Comparison of ENCODE assay signal across 19 cellular contexts in genomic region chr12:121738340-121738858, GRCh38. TPM values are rescaled to one million over a fixed set of nuclear protein-coding genes. Genes with fewer than 3 reads are reported as not detected.
DNase-seq lines count a peak whose midpoint lies in the region; ATAC-seq and TF ChIP-seq lines count a peak whose summit lies in the region.
"Had no signal": no experiment of that assay in that cellular context is flagged by ENCODE, and none has a peak within 500 bp of the region (broad histone marks: within the 10 kb centered on the region; RNA-seq: fewer than 3 reads in every experiment).

No MANE protein-coding gene starts in this region.

- H3K27me3 ChIP-seq in GM23338 (ENCODE audit: insufficient read depth) (no peaks in the 10 kb centered on the region), endodermal cell (ENCODE audit: control insufficient read depth, insufficient read depth, low read length, poor library complexity, severe bottlenecking) (no peaks in the 10 kb centered on the region), vagina (no peaks in the 10 kb centered on the region), hepatocyte (no peaks in the 10 kb centered on the region), right atrium auricular region (no peaks in the 10 kb centered on the region)
- H3K27me3 ChIP-seq: BLaER1, Peyer's patch, SJCRH30 had no signal

- no peak overlapping the region for H3K4me3 ChIP-seq in GM23338
- H3K4me3 ChIP-seq in endodermal cell (ENCODE audit: low read length) = no peak overlapping the region
- no peak overlapping the region for H3K4me3 ChIP-seq in vagina
- H3K4me3 ChIP-seq in hepatocyte = no peak overlapping the region
- H3K4me3 ChIP-seq in right atrium auricular region = no peak overlapping the region
- H3K4me3 ChIP-seq: BLaER1, Peyer's patch, SJCRH30 had no signal

- H3F3A ChIP-seq in GM23338 (replicated peaks; ENCODE audit: low read depth) = no peaks in the 10 kb centered on the region; the same call in 1 of the 2 replicates

- H3K9ac ChIP-seq in endodermal cell (ENCODE audit: extremely low read depth, low read length, poor library complexity, severe bottlenecking) = no peak overlapping the region
- H3K9ac ChIP-seq: BLaER1 had no signal

- TF ChIP-seq CTCF in GM23338 (conservative IDR thresholded peaks at IDR 0.05; ENCODE audit: low read depth in 2 of 2) = no peak
- no peak for TF ChIP-seq CTCF in RWPE1 (conservative IDR thresholded peaks at IDR 0.05; ENCODE audit: low read depth)
- TF ChIP-seq CTCF in endodermal cell (conservative IDR thresholded peaks at IDR 0.05) = no peak
- no peak for TF ChIP-seq CTCF in vagina (IDR thresholded peaks at IDR 0.05)
- no peak for TF ChIP-seq CTCF in hepatocyte (IDR thresholded peaks at IDR 0.05; ENCODE audit: poor library complexity)
- TF ChIP-seq CTCF in right atrium auricular region (IDR thresholded peaks at IDR 0.05) = no peak

- intact Hi-C loops in vagina (cut with DNase I) = no loop called here

- H3K4me1 Mint-ChIP-seq in GM23338 (peaks cover 7% of the 10 kb centered on the region), endodermal cell (peaks cover 12% of the 10 kb centered on the region)

- H3K9me2 ChIP-seq in GM23338 (ENCODE audit: insufficient read depth) (no peaks in the 10 kb centered on the region), hepatocyte (replicated peaks; ENCODE audit: insufficient read depth) (no peaks in the 10 kb centered on the region)

- POLR2A ChIA-PET in RWPE1 (lab: Yijun Ruan, JAX; ENCODE audit: low non-redundant PET) = interaction anchor here (0.7 kb wide), 1 partner anchor 716 kb away, joined by 8 read pairs; no protein-coding TSS in a partner anchor

- H3K4me1 ChIP-seq in GM23338 (ENCODE audit: insufficient read depth) = no peaks in the 10 kb centered on the region
- no peaks in the 10 kb centered on the region for H3K4me1 ChIP-seq in endodermal cell (ENCODE audit: control insufficient read depth, insufficient read depth, low read length)
- peaks cover 14% of the 10 kb centered on the region for H3K4me1 ChIP-seq in vagina
- H3K4me1 ChIP-seq in hepatocyte (ENCODE audit: insufficient read depth) = no peaks in the 10 kb centered on the region
- no peaks in the 10 kb centered on the region for H3K4me1 ChIP-seq in right atrium auricular region
- H3K4me1 ChIP-seq: BLaER1, Peyer's patch, SJCRH30 had no signal

- H3K27me3 Mint-ChIP-seq in GM23338 (ENCODE audit: insufficient read depth, low read depth, poor library complexity) (peaks cover 2% of the 10 kb centered on the region), endodermal cell (ENCODE audit: insufficient read depth) (no peaks in the 10 kb centered on the region)
- H3K27me3 Mint-ChIP-seq: CD4-positive, alpha-beta T cell had no signal

- H3K36me3 Mint-ChIP-seq in GM23338 (ENCODE audit: low read depth) (peaks cover 2% of the 10 kb centered on the region; the same call in 2 of the 3 replicates), endodermal cell (ENCODE audit: low read depth) (peaks cover 3% of the 10 kb centered on the region)

- H3K4me3 Mint-ChIP-seq in GM23338 = no peak overlapping the region
- H3K4me3 Mint-ChIP-seq in endodermal cell = no peak overlapping the region
- H3K4me3 Mint-ChIP-seq: CD4-positive, alpha-beta T cell had no signal

- peak; percentile 28; the same call in 1 of the 3 replicates for ATAC-seq in GM23338

- no peak for TF ChIP-seq POLR2A in vagina (IDR thresholded peaks at IDR 0.05)

- H3K79me2 ChIP-seq in GM23338 (replicated peaks; ENCODE audit: insufficient read depth) (peaks cover 12% of the 10 kb centered on the region), hepatocyte (no peaks in the 10 kb centered on the region)

- 96 to 97% methylated on average over 7 to 9 of the region's 9 CpGs for WGBS in endodermal cell (ENCODE audit: insufficient coverage in 1 of 2, insufficient read length in 1 of 2), 2 experiments
- WGBS in hepatocyte (ENCODE audit: low lambda C conversion rate, missing lambda C conversion rate) = 79% methylated on average over 9 of the region's 9 CpGs

- H3K36me3 ChIP-seq in GM23338 (ENCODE audit: insufficient read depth) = no peaks in the 10 kb centered on the region
- no peaks in the 10 kb centered on the region for H3K36me3 ChIP-seq in endodermal cell (ENCODE audit: control insufficient read depth, insufficient read depth, low read length)
- no peaks in the 10 kb centered on the region for H3K36me3 ChIP-seq in vagina
- H3K36me3 ChIP-seq in hepatocyte (replicated peaks; ENCODE audit: insufficient read depth, low read depth) = no peaks in the 10 kb centered on the region
- no peaks in the 10 kb centered on the region for H3K36me3 ChIP-seq in right atrium auricular region
- H3K36me3 ChIP-seq: Peyer's patch had no signal

- H3K9me3 ChIP-seq in endodermal cell (ENCODE audit: control insufficient read depth, low read length) (no peaks in the 10 kb centered on the region), vagina (no peaks in the 10 kb centered on the region), hepatocyte (ENCODE audit: low read depth) (no peaks in the 10 kb centered on the region), right atrium auricular region (no peaks in the 10 kb centered on the region)
- H3K9me3 ChIP-seq: BLaER1, Peyer's patch, SJCRH30 had no signal

- H3K27ac ChIP-seq in GM23338 (ENCODE audit: low read depth) (peak overlapping the region; percentile 45; the same call in 1 of the 2 replicates), RWPE1 (0 out of 2 replicates have a peak overlapping the region, but pooled peaks have one; percentile 6), endodermal cell (ENCODE audit: low read depth, low read length) (no peak overlapping the region), vagina (peak overlapping the region; percentile 36), hepatocyte (no peak overlapping the region), right atrium auricular region (no peak overlapping the region)
- H3K27ac ChIP-seq: BLaER1, Peyer's patch, SJCRH30 had no signal

- H4K20me1 ChIP-seq in GM23338 (replicated peaks; ENCODE audit: insufficient read depth) (peaks cover 8% of the 10 kb centered on the region), hepatocyte (ENCODE audit: insufficient read depth, poor library complexity, severe bottlenecking) (no peaks in the 10 kb centered on the region)

- H3K4me2 ChIP-seq in GM23338 = no peak overlapping the region
- H3K4me2 ChIP-seq in hepatocyte = no peak overlapping the region
- H3K4me2 ChIP-seq: BLaER1 had no signal

- H2AFZ ChIP-seq in GM23338 = no peak overlapping the region
- no peak overlapping the region for H2AFZ ChIP-seq in hepatocyte

- CTCF ChIA-PET in RWPE1 (lab: Yijun Ruan, JAX) = no interaction called here

- H3K9me3 Mint-ChIP-seq in GM23338 (no peaks in the 10 kb centered on the region), endodermal cell (no peaks in the 10 kb centered on the region)
- H3K9me3 Mint-ChIP-seq: CD4-positive, alpha-beta T cell had no signal

- peak overlapping the region; percentile 47; the same call in 1 of the 2 replicates for H3K27ac Mint-ChIP-seq in GM23338
- H3K27ac Mint-ChIP-seq in endodermal cell = peak overlapping the region; percentile 29
- H3K27ac Mint-ChIP-seq: CD4-positive, alpha-beta T cell had no signal

- DNase-seq in GM23338 (ENCODE audit: low spot score) = no peak
- no peak for DNase-seq in RWPE1 (ENCODE audit: low spot score)
- DNase-seq in endodermal cell = no peak
- DNase-seq in vagina (ENCODE audit: extremely low spot score in 2 of 2) = no peak
- no peak for DNase-seq in hepatocyte (ENCODE audit: low spot score)
- no peak for DNase-seq in DMS79 treated with DMSO at 0.1 percent for 48 hours (lab: John Stamatoyannopoulos, UW)
- DNase-seq in right atrium auricular region (ENCODE audit: low spot score) = no peak
- DNase-seq: CD4-positive, alpha-beta T cell; HCEC 1CT; Kasumi-1; NCI-H1694; NCI-H2081; NCI-H2171; NCI-H345; NCI-H524; NCI-H82; Peyer's patch; SJCRH30 had no signal

TF ChIP-seq in GM23338, 12 proteins besides CTCF, POLR2A, EP300 and RAD21 (continues in another document):
- TF ChIP-seq CREB1 (CRISPR knock-in tag; IDR thresholded peaks at IDR 0.05; ENCODE audit: low read depth) (no peak), POLR2AphosphoS5 (IDR thresholded peaks at IDR 0.05; ENCODE audit: low read depth) (no peak), NANOG (IDR thresholded peaks at IDR 0.05; ENCODE audit: borderline replicate concordance) (no peak), STAT1 (IDR thresholded peaks at IDR 0.05; ENCODE audit: unreplicated experiment) (no peak)

RNA-seq across cellular contexts. Expression of gene TMEM120B, which starts 25.8 kb away (rescaled TPM):
- total RNA-seq in GM23338 (2014; rRNA removed; shearing (Covaris generic)) = 30.4 and 36.0 TPM in 2 replicates
- polyA plus RNA-seq in GM23338 (2016; fragmentation: Nextera tagmentation; extraction: Ambion mirVana) (11.2 and 15.0 TPM in 2 replicates), hepatocyte (5.5 and 11.5 TPM in 2 replicates)
- total RNA-seq in endodermal cell (10 to 100 TPM; 21.8 to 25.3 TPM), vagina (3.9 TPM), hepatocyte (4.7 and 9.5 TPM in 2 replicates), right atrium auricular region (1 to 10 TPM; 3.3 to 4.7 TPM)
- polyA plus RNA-seq in endodermal cell (2013, experiment 1 of 2) = 11.6 TPM
- 8.8 TPM for polyA plus RNA-seq in endodermal cell (2013, experiment 2 of 2)

RNA-seq across cellular contexts. Expression of gene RHOF, which starts 55.1 kb away (rescaled TPM):
- total RNA-seq in GM23338 (2014; rRNA removed; shearing (Covaris generic)) = 31.9 and 53.4 TPM in 2 replicates
- polyA plus RNA-seq in GM23338 (2016; fragmentation: Nextera tagmentation; extraction: Ambion mirVana) = 8.7 and 10.5 TPM in 2 replicates
- 10 to 100 TPM; 31.0 to 35.6 TPM for total RNA-seq in endodermal cell
- polyA plus RNA-seq in endodermal cell (2013, experiment 1 of 2) = 24.1 TPM
- polyA plus RNA-seq in endodermal cell (2013, experiment 2 of 2) = 19.1 TPM
- 16.5 TPM for total RNA-seq in vagina
- total RNA-seq in hepatocyte = 38.7 and 45.3 TPM in 2 replicates
- polyA plus RNA-seq in hepatocyte = 40.4 and 43.6 TPM in 2 replicates
- 10 to 100 TPM in 1 of 2 donors, 1 to 10 TPM in 1; 7.3 to 21.9 TPM for total RNA-seq in right atrium auricular region

Comparison
In these comparisons a context has a peak if more than half of its experiments do, and no peak if none do; other contexts are left out.
1. H3K27ac ChIP-seq: peak in GM23338 (single experiment), RWPE1 (single experiment) and vagina (single experiment); none in endodermal cell (single experiment), hepatocyte (single experiment) and right atrium auricular region (0 of 2).